ENCODE assay signal across 23 cellular contexts in genomic region chr20:35885212-35885611, GRCh38.
DNase-seq lines count a peak whose midpoint lies in the region; ATAC-seq and TF ChIP-seq lines count a peak whose summit lies in the region.
"Had no signal": no experiment of that assay in that cellular context is flagged by ENCODE, and none has a peak within 500 bp of the region (broad histone marks: within the 10 kb centered on the region; RNA-seq: fewer than 3 reads in every experiment).

No MANE protein-coding gene starts in this region.

- no peak for TF ChIP-seq EP300 in transverse colon (IDR thresholded peaks at IDR 0.05; ENCODE audit: low read depth)

- CTCF ChIA-PET in mammary epithelial cell (lab: Charles Lee; ENCODE audit: low non-redundant PET): interaction anchor here (0.6 to 1.6 kb wide), 4 partner anchors 46 to 176 kb away, joined by 4 to 8 read pairs (median 7); partner anchors contain the start of genes RBM39 and SCAND1

- peak overlapping the region; percentile 46 for H3K9ac ChIP-seq in mammary epithelial cell (ENCODE audit: insufficient read depth, low read length)

- peak overlapping the region; percentile 35 for H3K27ac Mint-ChIP-seq in activated naive CD8-positive, alpha-beta T cell treated with anti-CD3 and anti-CD28 coated beads, Interleukin-2, amount 50 U/mL, for 24 hours
- no peak overlapping the region for H3K27ac Mint-ChIP-seq in activated naive CD8-positive, alpha-beta T cell treated with anti-CD3 and anti-CD28 coated beads for 36 hours
- H3K27ac Mint-ChIP-seq in progenitor cell of endocrine pancreas: no peak overlapping the region
- H3K27ac Mint-ChIP-seq: B cell; nephron; stimulated activated effector memory CD8-positive, alpha-beta T cell treated with anti-CD3 and anti-CD28 coated beads, Interleukin-12 subunit alpha, Interleukin-12 subunit beta, amount 100 ng/mL, for 72 hours had no signal

- H3K27ac ChIP-seq in mammary epithelial cell (ENCODE audit: insufficient read depth, low read depth, low read length) (peak overlapping the region; percentile 90), osteoblast (ENCODE audit: low read depth, low read length) (peak overlapping the region; percentile 95), transverse colon (peak overlapping the region in 3 of 4 donors; percentile 62 to 84 (median 84))

- no peak overlapping the region for H3K4me3 Mint-ChIP-seq in activated naive CD8-positive, alpha-beta T cell treated with anti-CD3 and anti-CD28 coated beads, Interleukin-2, amount 50 U/mL, for 24 hours
- H3K4me3 Mint-ChIP-seq in activated naive CD8-positive, alpha-beta T cell treated with anti-CD3 and anti-CD28 coated beads for 36 hours: no peak overlapping the region
- no peak overlapping the region for H3K4me3 Mint-ChIP-seq in progenitor cell of endocrine pancreas (ENCODE audit: low read depth)
- H3K4me3 Mint-ChIP-seq: B cell; nephron; stimulated activated effector memory CD8-positive, alpha-beta T cell treated with anti-CD3 and anti-CD28 coated beads, Interleukin-12 subunit alpha, Interleukin-12 subunit beta, amount 100 ng/mL, for 72 hours had no signal

- H3K36me3 ChIP-seq in mammary epithelial cell (ENCODE audit: insufficient read depth, low read length): no peaks in the 10 kb centered on the region
- H3K36me3 ChIP-seq in osteoblast (ENCODE audit: insufficient read depth, low read length): peaks cover 9% of the 10 kb centered on the region
- H3K36me3 ChIP-seq in transverse colon: no peaks in the 10 kb centered on the region

- no peaks in the 10 kb centered on the region for H3K9me3 ChIP-seq in mammary epithelial cell (replicated peaks; ENCODE audit: insufficient read depth, low read length)
- H3K9me3 ChIP-seq in osteoblast (ENCODE audit: low read depth, low read length): no peaks in the 10 kb centered on the region
- no peaks in the 10 kb centered on the region for H3K9me3 ChIP-seq in transverse colon
- H3K9me3 ChIP-seq: testis had no signal

- no TSS peak for BruUV-seq in mammary epithelial cell (replicated peaks; lab: Mats Ljungman, UMichigan)

- peaks cover 9% of the 10 kb centered on the region for H3K36me3 Mint-ChIP-seq in activated naive CD8-positive, alpha-beta T cell treated with anti-CD3 and anti-CD28 coated beads, Interleukin-2, amount 50 U/mL, for 24 hours (ENCODE audit: low read depth)
- H3K36me3 Mint-ChIP-seq in activated naive CD8-positive, alpha-beta T cell treated with anti-CD3 and anti-CD28 coated beads for 36 hours: peaks cover 4% of the 10 kb centered on the region
- H3K36me3 Mint-ChIP-seq in progenitor cell of endocrine pancreas (ENCODE audit: insufficient read depth): peaks cover 2% of the 10 kb centered on the region

- H3K4me1 ChIP-seq in mammary epithelial cell (ENCODE audit: insufficient read depth, low read length): peaks cover 27% of the 10 kb centered on the region
- peaks cover 32% of the 10 kb centered on the region for H3K4me1 ChIP-seq in osteoblast (ENCODE audit: insufficient read depth, low read length)
- H3K4me1 ChIP-seq in transverse colon: peaks cover 0 to 6% (median 2%) of the 10 kb centered on the region in 4 donors
- H3K4me1 ChIP-seq: testis had no signal

- WGBS in mammary epithelial cell (ENCODE audit: low coverage, missing lambda C conversion rate): 100% methylated on average over 1 of the region's 1 CpG
- 41 to 65% methylated on average over 1 of the region's 1 CpG for WGBS in transverse colon (ENCODE audit: low coverage in 1 of 2), 2 donors

- no peaks in the 10 kb centered on the region for H3K27me3 Mint-ChIP-seq in activated naive CD8-positive, alpha-beta T cell treated with anti-CD3 and anti-CD28 coated beads, Interleukin-2, amount 50 U/mL, for 24 hours
- H3K27me3 Mint-ChIP-seq in activated naive CD8-positive, alpha-beta T cell treated with anti-CD3 and anti-CD28 coated beads for 36 hours: no peaks in the 10 kb centered on the region
- no peaks in the 10 kb centered on the region for H3K27me3 Mint-ChIP-seq in progenitor cell of endocrine pancreas
- H3K27me3 Mint-ChIP-seq: B cell had no signal

- no peak overlapping the region for H3K4me3 ChIP-seq in mammary epithelial cell (replicated peaks in 1 of 3; ENCODE audit: insufficient read depth in 1 of 3, low read depth in 2 of 3, low read length in 3 of 3)
- no peak overlapping the region for H3K4me3 ChIP-seq in osteoblast (ENCODE audit: insufficient read depth, low read length)
- H3K4me3 ChIP-seq in transverse colon: no peak overlapping the region
- H3K4me3 ChIP-seq: testis had no signal

- intact Hi-C loops in mammary epithelial cell (cut with micrococcal nuclease) (loop anchor here (2.0 kb wide), 1 partner anchor 268 kb away; no protein-coding TSS in a partner anchor), transverse colon (cut with DNase I; ENCODE audit: low total_unique reads) (no loop called here)

- TF ChIP-seq POLR2A in transverse colon (IDR thresholded peaks at IDR 0.05): no peak

- in situ Hi-C loops in mammary epithelial cell (cut with MboI; ENCODE audit: low sequenced_read_pairs in 2 of 2): no loop called here
- in situ Hi-C loops in transverse colon (cut with MboI; ENCODE audit: low pct_ligation_motif_present in 1 of 4, low pct_unique_long_range_greater_than_20kb in 1 of 4, low sequenced_read_pairs in 3 of 4): loop anchor here in 3 of 4 donors (25.0 kb wide), 2 partner anchors 173 to 398 kb away; no protein-coding TSS in a partner anchor

- H3K79me2 ChIP-seq in mammary epithelial cell (ENCODE audit: insufficient read depth, low read length) (peaks cover 18% of the 10 kb centered on the region), osteoblast (ENCODE audit: insufficient read depth, low read length) (peaks cover 43% of the 10 kb centered on the region)

- ATAC-seq in activated naive CD8-positive, alpha-beta T cell treated with anti-CD3 and anti-CD28 coated beads, Interleukin-2, amount 50 U/mL, for 24 hours: no peak
- no peak for ATAC-seq in GM18498 (IDR thresholded peaks at IDR 0.05; ENCODE audit: unreplicated experiment)
- ATAC-seq: left lobe of liver; stimulated activated effector memory CD8-positive, alpha-beta T cell treated with anti-CD3 and anti-CD28 coated beads, Interleukin-12 subunit alpha, Interleukin-12 subunit beta, amount 100 ng/mL, for 72 hours had no signal

- H3K4me2 ChIP-seq in mammary epithelial cell (ENCODE audit: insufficient read depth, low read depth, low read length): no peak overlapping the region
- H3K4me2 ChIP-seq in osteoblast (ENCODE audit: insufficient read depth, low read length): no peak overlapping the region

- DNase-seq in activated naive CD8-positive, alpha-beta T cell treated with anti-CD3 and anti-CD28 coated beads, Interleukin-2, amount 50 U/mL, for 24 hours: no peak
- DNase-seq in activated naive CD8-positive, alpha-beta T cell treated with anti-CD3 and anti-CD28 coated beads for 36 hours: no peak
- no peak for DNase-seq in mammary epithelial cell
- DNase-seq in osteoblast (ENCODE audit: insufficient read length, low spot score, missing footprints): no peak
- DNase-seq in transverse colon: no peak
- DNase-seq in progenitor cell of endocrine pancreas (ENCODE audit: low spot score, unreplicated experiment): no peak
- no peak for DNase-seq in NCI-H2227 (lab: John Stamatoyannopoulos, UW; ENCODE audit: unreplicated experiment)
- DNase-seq: activated CD4-positive, alpha-beta T cell treated with anti-CD3 and anti-CD28 coated beads for 4 hours; activated naive CD4-positive, alpha-beta T cell treated with anti-CD3 and anti-CD28 coated beads, Interleukin-2, amount 50 U/mL, for 16 hours; effector CD8-positive, alpha-beta T cell; glutamatergic neuron; KG1; NCI-H1436 treated with DMSO at 0.1 percent for 48 hours; NCI-H2171 treated with DMSO at 0.1 percent for 48 hours; NCI-H69; Right ventricle myocardium superior; stimulated activated CD4-positive, alpha-beta T cell treated with anti-CD3 and anti-CD28 coated beads, Interleukin-2, amount 100 ng/mL, for 24 hours; testis had no signal

- no peaks in the 10 kb centered on the region for H4K20me1 ChIP-seq in mammary epithelial cell (ENCODE audit: insufficient read depth, low read length)
- no peaks in the 10 kb centered on the region for H4K20me1 ChIP-seq in osteoblast (ENCODE audit: insufficient read depth, low read length)

- H3K27me3 ChIP-seq in mammary epithelial cell (ENCODE audit: insufficient read depth, low read length) (no peaks in the 10 kb centered on the region), osteoblast (ENCODE audit: insufficient read depth, low read length) (no peaks in the 10 kb centered on the region), transverse colon (no peaks in the 10 kb centered on the region)
- H3K27me3 ChIP-seq: testis had no signal

- H2AFZ ChIP-seq in mammary epithelial cell (ENCODE audit: low read depth, low read length) (no peak overlapping the region), osteoblast (ENCODE audit: low read length) (no peak overlapping the region)

- no peak for TF ChIP-seq CTCF in mammary epithelial cell (conservative IDR thresholded peaks at IDR 0.05 in 1 of 2, IDR thresholded peaks at IDR 0.05 in 1 of 2; ENCODE audit: extremely low read depth in 1 of 2, insufficient read depth in 1 of 2, low read depth in 1 of 2, low read length in 2 of 2)
- no peak for TF ChIP-seq CTCF in osteoblast (IDR thresholded peaks at IDR 0.05; ENCODE audit: extremely low read depth, low read depth, low read length)
- TF ChIP-seq CTCF in transverse colon (IDR thresholded peaks at IDR 0.05): no peak
- TF ChIP-seq CTCF in progenitor cell of endocrine pancreas (IDR thresholded peaks at IDR 0.05; ENCODE audit: unreplicated experiment): no peak

- dilution Hi-C loops in mammary epithelial cell (cut with HindIII; ENCODE audit: low sequenced_read_pairs): loop anchor here (5.0 kb wide), 1 partner anchor 113 kb away; the partner anchor contains the start of gene PHF20

- peaks cover 21% of the 10 kb centered on the region for H3K4me1 Mint-ChIP-seq in activated naive CD8-positive, alpha-beta T cell treated with anti-CD3 and anti-CD28 coated beads, Interleukin-2, amount 50 U/mL, for 24 hours
- H3K4me1 Mint-ChIP-seq in activated naive CD8-positive, alpha-beta T cell treated with anti-CD3 and anti-CD28 coated beads for 36 hours: peaks cover 13% of the 10 kb centered on the region
- peaks cover 3% of the 10 kb centered on the region for H3K4me1 Mint-ChIP-seq in progenitor cell of endocrine pancreas (ENCODE audit: low read depth)

- no peaks in the 10 kb centered on the region for H3K9me3 Mint-ChIP-seq in activated naive CD8-positive, alpha-beta T cell treated with anti-CD3 and anti-CD28 coated beads, Interleukin-2, amount 50 U/mL, for 24 hours
- no peaks in the 10 kb centered on the region for H3K9me3 Mint-ChIP-seq in activated naive CD8-positive, alpha-beta T cell treated with anti-CD3 and anti-CD28 coated beads for 36 hours
- H3K9me3 Mint-ChIP-seq in progenitor cell of endocrine pancreas (ENCODE audit: low read depth): no peaks in the 10 kb centered on the region
- H3K9me3 Mint-ChIP-seq: nephron; stimulated activated effector memory CD8-positive, alpha-beta T cell treated with anti-CD3 and anti-CD28 coated beads, Interleukin-12 subunit alpha, Interleukin-12 subunit beta, amount 100 ng/mL, for 72 hours had no signal

Comparison
In these comparisons a context has a peak if more than half of its experiments do, and no peak if none do; other contexts are left out.
1. in situ Hi-C loops: an anchor here in transverse colon (25.0 kb wide); none called in mammary epithelial cell.